ENCODE assay signal across 1 cellular context in the genomic region with DNA sequence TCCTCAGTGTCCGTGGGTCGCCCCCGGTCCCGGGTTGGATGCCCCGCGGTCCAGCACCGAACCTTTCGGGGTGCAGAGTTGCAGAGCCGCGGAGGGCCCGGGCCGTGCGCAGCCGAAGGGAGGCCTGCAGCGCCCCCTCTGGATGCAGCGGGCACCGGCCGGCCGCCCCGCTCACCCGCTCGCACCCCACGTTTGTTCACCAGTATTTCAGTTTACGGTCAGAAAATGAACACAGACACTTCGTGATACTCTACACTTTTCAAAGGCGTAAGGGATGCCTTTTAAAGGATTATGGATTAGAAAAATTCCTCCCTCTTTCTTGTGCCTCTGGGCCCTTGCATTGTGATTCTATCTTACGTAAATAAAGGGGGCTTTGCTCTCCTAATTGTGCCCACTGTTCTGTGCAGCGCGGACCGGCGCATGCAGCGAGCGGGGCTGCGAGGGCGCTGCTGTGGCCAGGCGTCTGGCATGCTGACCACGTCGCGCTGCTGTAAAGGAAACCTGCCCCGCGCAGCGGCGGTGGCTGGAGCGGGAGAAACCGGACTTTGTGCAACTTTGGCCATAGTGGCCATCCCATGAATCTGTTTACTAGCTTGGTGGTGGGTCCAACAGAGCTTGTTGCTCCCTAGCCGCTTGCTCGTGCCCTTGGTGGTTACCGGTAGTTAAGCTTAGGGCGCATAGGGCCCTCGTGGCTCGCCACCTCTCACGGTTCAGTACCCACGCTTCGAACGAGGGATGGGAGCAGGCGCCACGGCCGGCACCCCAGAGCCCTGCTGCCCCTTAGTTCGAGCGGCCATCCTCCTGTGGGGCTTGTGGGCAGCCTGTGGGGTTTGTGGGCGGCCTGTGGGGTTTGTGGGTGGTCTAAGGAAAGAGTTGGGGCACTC.
TF ChIP-seq lines count a peak whose summit lies in the region.

No MANE protein-coding gene starts in this region.

TF ChIP-seq in GM12878, 131 proteins besides CTCF, POLR2A, EP300 and RAD21:
- TF ChIP-seq BACH1 (IDR thresholded peaks at IDR 0.05; ENCODE audit: borderline replicate concordance) (no peak), BHLHE40 (IDR thresholded peaks at IDR 0.05; ENCODE audit: borderline replicate concordance in 1 of 2, low read depth in 2 of 2, low read length in 1 of 2) (peak in 1 of 2 experiments; percentile 5; a peak in 1 of 4 replicates), PAX5 (IDR thresholded peaks at IDR 0.05; ENCODE audit: borderline replicate concordance, low read depth, low read length) (peak; percentile 38; the same call in 1 of the 2 replicates), SMARCA5 (IDR thresholded peaks at IDR 0.05) (no peak)
